8 cellular contexts compared by ENCODE assay signal in the genomic region with DNA sequence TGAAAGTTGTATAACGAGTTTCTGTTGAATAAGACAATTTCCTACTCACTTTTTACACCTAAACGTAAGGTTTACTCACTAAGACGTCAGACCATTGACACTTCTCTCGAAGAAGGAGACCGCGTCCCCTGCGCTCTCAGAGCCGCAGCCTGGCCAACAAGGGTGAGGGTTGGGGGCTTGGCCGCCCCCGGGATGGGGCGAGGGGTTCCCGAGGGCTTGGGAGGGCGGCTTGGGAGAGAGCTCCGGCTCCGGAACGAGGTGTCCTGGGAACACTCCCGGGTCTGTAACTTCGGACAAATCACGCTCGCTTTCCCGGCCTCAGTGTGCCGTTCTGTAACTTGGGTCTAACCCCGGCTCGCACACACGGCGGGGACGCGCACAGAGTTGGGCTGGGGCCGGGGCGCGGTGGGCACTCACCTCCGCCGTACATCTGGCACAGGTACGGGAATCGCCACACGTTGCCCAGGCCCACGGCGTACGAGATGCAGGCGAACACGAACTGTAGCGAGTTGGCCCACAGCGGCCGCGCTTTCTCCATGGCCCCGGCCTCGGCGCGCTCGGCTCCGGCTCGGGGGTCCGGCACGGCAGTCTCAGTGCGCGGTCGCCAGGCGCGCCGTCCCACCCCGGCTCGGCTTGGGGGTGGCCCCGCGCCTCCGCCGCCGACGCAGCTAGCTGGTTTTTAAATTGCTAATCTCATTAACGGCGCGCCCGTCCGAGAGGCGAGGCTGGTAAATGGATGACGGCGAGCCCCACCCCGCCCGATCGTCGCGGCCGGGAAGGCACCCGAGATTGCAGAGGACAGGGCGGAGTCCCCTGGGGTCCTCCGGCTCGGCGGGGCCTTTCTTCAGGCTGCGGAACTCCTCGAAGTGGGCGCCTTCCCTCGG. TPM values are rescaled to one million over a fixed set of nuclear protein-coding genes. Genes with fewer than 3 reads are reported as not detected.
DNase-seq lines count a peak whose midpoint lies in the region; ATAC-seq and TF ChIP-seq lines count a peak whose summit lies in the region.

Gene SLC6A20 (minus strand): TSS at position 655 of the 884 bp plus-strand sequence. CDS start 117 bp downstream, at position 538.

- TF ChIP-seq POLR2A in upper lobe of left lung (IDR thresholded peaks at IDR 0.05): peak in 1 of 4 donors; percentile 19

- H3K4me1 Mint-ChIP-seq in mesothelial cell of epicardium: peaks cover 6% of the 10 kb centered on the region

- H3K4me3 Mint-ChIP-seq in mesothelial cell of epicardium: peak within 1 kb of the TSS; percentile 59

- ATAC-seq in Right ventricle myocardium superior (ENCODE audit: poor library complexity) (peak; percentile 38), Right ventricle myocardium inferior (no peak), upper lobe of left lung (ENCODE audit: low FRiP score in 2 of 2) (peak in 1 of 2 donors; percentile 62)

- no peaks in the 10 kb centered on the region for H3K9me3 Mint-ChIP-seq in mesothelial cell of epicardium

- H3K4me3 ChIP-seq in coronary artery (peak within 1 kb of the TSS; percentile 66), upper lobe of left lung (peak within 1 kb of the TSS in 3 of 4 donors; percentile 40 to 59 (median 44))

- H3K27ac ChIP-seq in coronary artery (no peak within 1 kb of the TSS), upper lobe of left lung (no peak within 1 kb of the TSS)

- intact Hi-C loops in Right ventricle myocardium superior (cut with DNase I): no loop called here
- intact Hi-C loops in Right ventricle myocardium inferior (cut with DNase I): no loop called here

- peaks cover 0 to 16% (median 8%) of the 10 kb centered on the region in 4 donors for H3K27me3 ChIP-seq in upper lobe of left lung

- H3K4me1 ChIP-seq in upper lobe of left lung: peaks cover 11 to 17% (median 14%) of the 10 kb centered on the region in 4 donors

- TF ChIP-seq CTCF in coronary artery (IDR thresholded peaks at IDR 0.05): no peak
- no peak for TF ChIP-seq CTCF in mesothelial cell of epicardium (IDR thresholded peaks at IDR 0.05; ENCODE audit: unreplicated experiment)
- TF ChIP-seq CTCF in upper lobe of left lung (IDR thresholded peaks at IDR 0.05): no peak

- H3K9me3 ChIP-seq in upper lobe of left lung: no peaks in the 10 kb centered on the region

- peaks cover 85% of the 10 kb centered on the region for H3K27me3 Mint-ChIP-seq in mesothelial cell of epicardium (ENCODE audit: low read depth)

- DNase-seq in Right ventricle myocardium superior (no peak), Right ventricle myocardium inferior (ENCODE audit: missing footprints) (no peak), coronary artery (ENCODE audit: low spot score) (peak; percentile 38), mesothelial cell of epicardium (ENCODE audit: low spot score in 2 of 2, unreplicated experiment in 2 of 2) (no peak), upper lobe of left lung (peak in 1 of 2 donors; percentile 86), DMS153 treated with DMSO at 0.1 percent for 48 hours (lab: John Stamatoyannopoulos, UW; ENCODE audit: unreplicated experiment) (no peak), NCI-H1092 treated with DMSO at 0.1 percent for 48 hours (lab: John Stamatoyannopoulos, UW) (no peak), SW480 (ENCODE audit: low spot score) (no peak)

- no peak for TF ChIP-seq EP300 in upper lobe of left lung (IDR thresholded peaks at IDR 0.05)

- H3K36me3 Mint-ChIP-seq in mesothelial cell of epicardium: no peaks in the 10 kb centered on the region

- H3K27ac Mint-ChIP-seq in mesothelial cell of epicardium: no peak within 1 kb of the TSS

- no peaks in the 10 kb centered on the region for H3K36me3 ChIP-seq in upper lobe of left lung

- WGBS in upper lobe of left lung, 2 donors: 3% methylated on average over 21 to 48 of the region's 91 CpGs

RNA-seq across cellular contexts. Expression of gene SLC6A20, which starts in this region (rescaled TPM):
- total RNA-seq in Right ventricle myocardium superior (not detected), Right ventricle myocardium inferior (not detected), mesothelial cell of epicardium (0.27 TPM in 1 of 3 replicates, not detected in the others), upper lobe of left lung (10 to 100 TPM in 3 of 6 donors, 1 to 10 TPM in 2, under 1 TPM in 1; 0.11 to 20.1 (median 7.2) TPM)

Comparison
In these comparisons a context has a peak if more than half of its experiments do, and no peak if none do; other contexts are left out.
1. Peak in ATAC-seq in Right ventricle myocardium superior; RNA of the gene not detected or under 1 TPM.